In the genomic region with DNA sequence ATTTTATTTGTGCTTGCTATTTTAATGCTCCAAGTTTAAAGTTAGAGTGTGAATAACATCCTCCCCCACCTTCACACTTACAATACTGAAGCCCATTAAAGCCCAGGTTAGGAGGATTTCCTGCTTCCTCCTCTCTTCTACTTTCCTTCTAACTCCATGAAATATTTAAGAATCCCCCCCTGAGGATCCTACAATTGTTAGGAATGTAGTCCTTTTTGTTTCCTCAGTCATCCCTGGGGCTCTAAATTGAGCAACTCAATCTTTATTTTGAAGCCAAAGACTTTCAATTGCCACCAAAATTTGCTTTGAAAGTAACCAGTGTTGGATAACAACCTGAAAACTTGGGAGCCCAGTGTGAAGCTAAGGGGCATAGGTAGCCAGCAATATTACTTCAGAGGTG, we compare ENCODE assay signal across 27 cellular contexts.
"Had no signal": no experiment of that assay in that cellular context is flagged by ENCODE, and none has a peak within 500 bp of the region (broad histone marks: within the 10 kb centered on the region; RNA-seq: fewer than 3 reads in every experiment).

No MANE protein-coding gene starts in this region.

- H3K36me3 ChIP-seq: brain microvascular endothelial cell, cardiac muscle cell, Peyer's patch, SJSA1 had no signal

- H3K4me1 ChIP-seq: Peyer's patch, SJSA1 had no signal

- H3K4me3 ChIP-seq: cardiac muscle cell, Peyer's patch, SJSA1 had no signal

- H3K27me3 ChIP-seq: brain microvascular endothelial cell, cardiac muscle cell, Peyer's patch, SJSA1 had no signal

- H3K27ac ChIP-seq: brain microvascular endothelial cell, cardiac muscle cell, Peyer's patch, RWPE1, SJSA1 had no signal

- DNase-seq: activated B cell treated with CpG ODN at 0.5 μM for 24 hours; activated CD4-positive, alpha-beta memory T cell treated with anti-CD3 and anti-CD28 coated beads, Interleukin-2, amount 10 ng/mL, durations not matched to agents 7 days and 5 days; activated CD4-positive, alpha-beta T cell treated with anti-CD3 and anti-CD28 coated beads for 1 hour; activated CD4-positive, alpha-beta T cell treated with anti-CD3 and anti-CD28 coated beads, Interleukin-2, amount 10 ng/mL, durations not matched to agents 24 days and 14 days; activated gamma-delta T cell; activated naive CD4-positive, alpha-beta T cell treated with anti-CD3 and anti-CD28 coated beads for 36 hours; activated T-cell treated with anti-CD3 and anti-CD28 coated beads for 4 hours; activated T-cell treated with anti-CD3 and anti-CD28 coated beads, Interleukin-2, amount 50 U/mL, for 48 hours; brain microvascular endothelial cell; KBM-7; NCI-H1092; NCI-H1417; NCI-H1694; NCI-H2029; NCI-H2107; NCI-H2171 treated with DMSO at 0.1 percent for 48 hours; NCI-H226; NCI-H510A; NCI-H69; NK-92 treated with Interleukin-12 subunit alpha and Interleukin-12 subunit beta, amount 100 ng/mL, for 24 hours; Peyer's patch; SHP77; T-helper 9 cell had no signal

- H3K9me3 ChIP-seq: Peyer's patch, SJSA1 had no signal

- ATAC-seq: activated T-helper 17 cell treated with anti-CD3 and anti-CD28 coated beads, Interleukin-2, amount 50 U/mL, for 72 hours had no signal
